1 cellular context compared by ENCODE assay signal in the genomic region with DNA sequence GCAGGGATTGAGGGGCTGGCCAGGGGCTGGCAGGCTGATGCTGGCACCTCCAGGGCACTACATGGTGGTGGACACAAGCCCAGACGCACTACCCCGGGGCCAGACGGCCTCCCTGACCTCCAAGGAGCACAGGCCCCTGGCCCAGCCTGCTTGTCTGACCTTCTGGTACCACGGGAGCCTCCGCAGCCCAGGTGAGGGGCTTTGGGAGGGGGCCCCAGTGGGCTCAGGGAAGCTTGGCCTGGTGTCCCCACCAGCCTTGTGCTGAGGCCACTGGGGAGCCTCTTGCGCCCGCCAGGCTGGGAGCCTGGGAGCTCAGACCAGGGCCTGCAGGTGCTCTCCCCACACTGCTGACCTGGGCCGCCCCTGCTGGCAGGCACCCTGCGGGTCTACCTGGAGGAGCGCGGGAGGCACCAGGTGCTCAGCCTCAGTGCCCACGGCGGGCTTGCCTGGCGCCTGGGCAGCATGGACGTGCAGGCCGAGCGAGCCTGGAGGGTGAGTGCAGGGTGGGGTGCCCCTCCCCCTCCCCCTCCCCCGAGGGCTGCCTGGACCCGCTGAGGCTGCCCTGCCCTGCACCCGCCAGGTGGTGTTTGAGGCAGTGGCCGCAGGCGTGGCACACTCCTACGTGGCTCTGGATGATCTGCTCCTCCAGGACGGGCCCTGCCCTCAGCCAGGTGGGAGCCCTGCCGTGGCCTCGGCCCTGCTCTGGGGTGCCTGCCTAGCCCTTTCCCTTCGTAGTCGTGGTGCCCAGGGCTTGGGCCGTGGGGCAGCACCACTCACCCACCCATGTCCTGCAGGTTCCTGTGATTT.
TF ChIP-seq lines count a peak whose summit lies in the region.

No MANE protein-coding gene starts in this region.

TF ChIP-seq in HCT116, 20 proteins besides CTCF, POLR2A, EP300 and RAD21:
- peak; percentile 42 for TF ChIP-seq POLR2AphosphoS5 (IDR thresholded peaks at IDR 0.05; ENCODE audit: low read depth, low read length)
- TF ChIP-seq, protein P1, sequence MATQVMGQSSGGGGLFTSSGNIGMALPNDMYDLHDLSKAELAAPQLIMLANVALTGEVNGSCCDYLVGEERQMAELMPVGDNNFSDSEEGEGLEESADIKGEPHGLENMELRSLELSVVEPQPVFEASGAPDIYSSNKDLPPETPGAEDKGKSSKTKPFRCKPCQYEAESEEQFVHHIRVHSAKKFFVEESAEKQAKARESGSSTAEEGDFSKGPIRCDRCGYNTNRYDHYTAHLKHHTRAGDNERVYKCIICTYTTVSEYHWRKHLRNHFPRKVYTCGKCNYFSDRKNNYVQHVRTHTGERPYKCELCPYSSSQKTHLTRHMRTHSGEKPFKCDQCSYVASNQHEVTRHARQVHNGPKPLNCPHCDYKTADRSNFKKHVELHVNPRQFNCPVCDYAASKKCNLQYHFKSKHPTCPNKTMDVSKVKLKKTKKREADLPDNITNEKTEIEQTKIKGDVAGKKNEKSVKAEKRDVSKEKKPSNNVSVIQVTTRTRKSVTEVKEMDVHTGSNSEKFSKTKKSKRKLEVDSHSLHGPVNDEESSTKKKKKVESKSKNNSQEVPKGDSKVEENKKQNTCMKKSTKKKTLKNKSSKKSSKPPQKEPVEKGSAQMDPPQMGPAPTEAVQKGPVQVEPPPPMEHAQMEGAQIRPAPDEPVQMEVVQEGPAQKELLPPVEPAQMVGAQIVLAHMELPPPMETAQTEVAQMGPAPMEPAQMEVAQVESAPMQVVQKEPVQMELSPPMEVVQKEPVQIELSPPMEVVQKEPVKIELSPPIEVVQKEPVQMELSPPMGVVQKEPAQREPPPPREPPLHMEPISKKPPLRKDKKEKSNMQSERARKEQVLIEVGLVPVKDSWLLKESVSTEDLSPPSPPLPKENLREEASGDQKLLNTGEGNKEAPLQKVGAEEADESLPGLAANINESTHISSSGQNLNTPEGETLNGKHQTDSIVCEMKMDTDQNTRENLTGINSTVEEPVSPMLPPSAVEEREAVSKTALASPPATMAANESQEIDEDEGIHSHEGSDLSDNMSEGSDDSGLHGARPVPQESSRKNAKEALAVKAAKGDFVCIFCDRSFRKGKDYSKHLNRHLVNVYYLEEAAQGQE (IDR thresholded peaks at IDR 0.05; ENCODE audit: low read depth), result no peak
TF ChIP-seq in HCT116: peak in this region for 1.
